8 cellular contexts compared by ENCODE assay signal in genomic region chr3:3170998-3171397, GRCh38. TPM values are rescaled to one million over a fixed set of nuclear protein-coding genes. Genes with fewer than 3 reads are reported as not detected.
DNase-seq lines count a peak whose midpoint lies in the region; ATAC-seq, FAIRE-seq and TF ChIP-seq lines count a peak whose summit lies in the region.

No MANE protein-coding gene starts in this region.

- peak; percentile 48 for TF ChIP-seq CTCF in D721Med (IDR thresholded peaks at IDR 0.05; ENCODE audit: insufficient read depth, missing control alignments)
- peak; percentile 60 for TF ChIP-seq CTCF in endothelial cell (IDR thresholded peaks at IDR 0.05; ENCODE audit: unreplicated experiment)
- peak; percentile 63 for TF ChIP-seq CTCF in progenitor cell of endocrine pancreas (IDR thresholded peaks at IDR 0.05; ENCODE audit: unreplicated experiment)

- H3K4me3 Mint-ChIP-seq in endothelial cell (ENCODE audit: unreplicated experiment) (no peak overlapping the region), progenitor cell of endocrine pancreas (ENCODE audit: low read depth) (no peak overlapping the region)

- DNase-seq in D721Med (ENCODE audit: insufficient read length, low spot score), result no peak
- peak; percentile 22 for DNase-seq in RPMI7951 (ENCODE audit: low read depth)
- DNase-seq in endothelial cell (ENCODE audit: low spot score), result no peak
- no peak for DNase-seq in progenitor cell of endocrine pancreas (ENCODE audit: low spot score, unreplicated experiment)
- DNase-seq in COR-L47 (lab: John Stamatoyannopoulos, UW), result no peak
- DNase-seq in hepatic stellate cell (ENCODE audit: low spot score), result no peak
- DNase-seq in stimulated activated naive CD4-positive, alpha-beta T cell treated with Interleukin-2 at 50 U/mL for 16 hours (lab: John Stamatoyannopoulos, UW), result no peak

- H3K9me3 Mint-ChIP-seq in endothelial cell (ENCODE audit: unreplicated experiment), result no peaks in the 10 kb centered on the region
- no peaks in the 10 kb centered on the region for H3K9me3 Mint-ChIP-seq in progenitor cell of endocrine pancreas (ENCODE audit: low read depth)

- peak; percentile 48 for ATAC-seq in GM21367 (IDR thresholded peaks at IDR 0.05; ENCODE audit: unreplicated experiment)

- H3K4me1 Mint-ChIP-seq in endothelial cell (ENCODE audit: unreplicated experiment) (peaks cover 10% of the 10 kb centered on the region), progenitor cell of endocrine pancreas (ENCODE audit: low read depth) (no peaks in the 10 kb centered on the region)

- no peak overlapping the region for H3K27ac Mint-ChIP-seq in endothelial cell (ENCODE audit: unreplicated experiment)
- peak overlapping the region; percentile 67 for H3K27ac Mint-ChIP-seq in progenitor cell of endocrine pancreas

- peak; percentile 83 for FAIRE-seq in D721Med (lab: Jason Lieb, UNC)

- H3K36me3 Mint-ChIP-seq in endothelial cell (ENCODE audit: low read depth, unreplicated experiment) (peaks cover 25% of the 10 kb centered on the region), progenitor cell of endocrine pancreas (ENCODE audit: insufficient read depth) (peaks cover 25% of the 10 kb centered on the region)

- H3K27me3 Mint-ChIP-seq in endothelial cell (ENCODE audit: unreplicated experiment) (peaks cover 3% of the 10 kb centered on the region), progenitor cell of endocrine pancreas (no peaks in the 10 kb centered on the region)

RNA-seq across cellular contexts. Expression of gene CRBN, which starts 8.5 kb away (rescaled TPM):
- total RNA-seq in RPMI7951 (2014; rRNA removed; shearing (Covaris generic)), result 64.9 and 73.5 TPM in 2 replicates
- 47.8 TPM for total RNA-seq in endothelial cell (ENCODE audit: unreplicated experiment)
- total RNA-seq in progenitor cell of endocrine pancreas, result 40.1 and 50.9 TPM in 2 replicates

RNA-seq across cellular contexts. Expression of gene TRNT1, which starts 44.3 kb away (rescaled TPM):
- 18.1 and 19.6 TPM in 2 replicates for total RNA-seq in RPMI7951 (2014; rRNA removed; shearing (Covaris generic))
- total RNA-seq in endothelial cell (ENCODE audit: unreplicated experiment) (12.1 TPM), progenitor cell of endocrine pancreas (26.5 and 31.4 TPM in 2 replicates)
